In the genomic region with DNA sequence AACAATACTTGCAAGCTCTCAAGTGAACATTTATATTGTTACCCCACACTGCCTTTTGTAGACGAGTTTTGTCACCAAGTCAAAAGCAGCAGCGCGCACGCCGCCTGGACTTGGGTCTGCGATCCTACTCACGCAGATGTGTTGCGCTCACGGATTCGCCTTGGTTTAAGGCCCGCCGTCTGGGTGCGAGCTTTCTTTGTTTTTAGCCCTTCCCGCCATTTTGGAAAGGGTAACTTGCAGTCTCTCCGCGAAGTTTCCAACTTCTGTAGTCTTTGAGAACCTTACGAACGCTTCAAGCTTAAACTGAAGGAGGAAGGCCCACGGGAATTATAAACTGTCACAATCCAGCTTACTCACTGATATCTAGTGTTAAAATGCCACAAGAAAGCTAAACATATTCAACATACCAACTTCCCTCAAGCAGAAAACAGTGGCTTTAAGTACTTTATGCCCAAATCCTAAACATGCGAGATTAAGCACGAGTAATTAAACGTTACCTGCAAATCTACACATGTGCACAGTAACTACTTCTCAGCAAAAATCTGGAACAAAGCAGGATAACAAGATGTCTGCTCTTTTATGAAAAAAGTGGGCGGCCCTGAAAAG, we compare ENCODE assay signal across 8 cellular contexts.
DNase-seq lines count a peak whose midpoint lies in the region; ATAC-seq and TF ChIP-seq lines count a peak whose summit lies in the region.

No MANE protein-coding gene starts in this region.

- WGBS in mammary epithelial cell (ENCODE audit: low coverage, missing lambda C conversion rate) = under 1% methylated on average over 22 of the region's 23 CpGs

- no peaks in the 10 kb centered on the region for H3K9me3 ChIP-seq in CD4-positive, alpha-beta memory T cell (ENCODE audit: control insufficient read depth in 1 of 2, low read length in 2 of 2)
- peaks cover 7% of the 10 kb centered on the region for H3K9me3 ChIP-seq in mammary epithelial cell (replicated peaks; ENCODE audit: insufficient read depth, low read length)

- CTCF ChIA-PET in CD4-positive, alpha-beta memory T cell (lab: Charles Lee; ENCODE audit: partially characterized antibody) = interaction anchor here (1.2 to 3.5 kb wide), 12 partner anchors 11 to 311 kb away, joined by 3 to 39 read pairs (median 8); a partner anchor contains a TSS
- CTCF ChIA-PET in mammary epithelial cell (lab: Charles Lee; ENCODE audit: low non-redundant PET) = interaction anchor here (0.5 kb wide), 1 partner anchor 267 kb away, joined by 3 read pairs; a partner anchor contains a TSS

- peak overlapping the region; percentile 51 to 75 for H3K4me3 ChIP-seq in CD4-positive, alpha-beta memory T cell (ENCODE audit: low read length in 2 of 2)
- H3K4me3 ChIP-seq in Jurkat, Clone E6-1 (ENCODE audit: low read length) = peak overlapping the region; percentile 83
- peak overlapping the region; percentile 54 to 89 (median 63) for H3K4me3 ChIP-seq in mammary epithelial cell (replicated peaks in 1 of 3; ENCODE audit: insufficient read depth in 1 of 3, low read depth in 2 of 3, low read length in 3 of 3)

- peaks cover 0 to 19% (median 5%) of the 10 kb centered on the region in 8 donors for H3K9me3 Mint-ChIP-seq in CD4-positive, alpha-beta memory T cell

- intact Hi-C loops in CD4-positive, alpha-beta memory T cell (cut with micrococcal nuclease) = loop anchor here (1.0 to 10.0 kb wide), 14 partner anchors 12 to 1550 kb away; a partner anchor contains a TSS
- intact Hi-C loops in mammary epithelial cell (cut with micrococcal nuclease) = loop anchor here (1.0 to 10.0 kb wide), 8 partner anchors 12 to 860 kb away; a partner anchor contains a TSS

- no peaks in the 10 kb centered on the region for H3K27me3 ChIP-seq in CD4-positive, alpha-beta memory T cell (ENCODE audit: insufficient read depth, low read length)
- H3K27me3 ChIP-seq in mammary epithelial cell (ENCODE audit: insufficient read depth, low read length) = no peaks in the 10 kb centered on the region

- DNase-seq in CD4-positive, alpha-beta memory T cell = peak; percentile 53 to 75 (median 56)
- peak; percentile 34 for DNase-seq in Jurkat, Clone E6-1 (ENCODE audit: low read depth, low spot score)
- DNase-seq in T-helper 2 cell = peak in 3 of 5 experiments; percentile 32 to 86 (median 50)
- peak; percentile 48 for DNase-seq in mammary epithelial cell
- DNase-seq in kidney glomerular epithelial cell (lab: John Stamatoyannopoulos, UW) = peak; percentile 32
- peak; percentile 70 for DNase-seq in stimulated activated CD4-positive, alpha-beta T cell treated with anti-CD3 and anti-CD28 coated beads, Interleukin-15, amount 100 ng/mL, for 24 hours
- no peak for DNase-seq in omental fat pad (ENCODE audit: low spot score)

- H3K79me2 ChIP-seq in mammary epithelial cell (ENCODE audit: insufficient read depth, low read length) = no peaks in the 10 kb centered on the region

- peaks cover 13% of the 10 kb centered on the region for H3K4me1 ChIP-seq in CD4-positive, alpha-beta memory T cell (ENCODE audit: insufficient read depth, low read length)
- H3K4me1 ChIP-seq in mammary epithelial cell (ENCODE audit: insufficient read depth, low read length) = no peaks in the 10 kb centered on the region

- H3K4me2 ChIP-seq in mammary epithelial cell (ENCODE audit: insufficient read depth, low read depth, low read length) = peak overlapping the region; percentile 90

- H3K27ac ChIP-seq in CD4-positive, alpha-beta memory T cell (ENCODE audit: low read depth, low read length) = peak overlapping the region; percentile 81
- peak overlapping the region; percentile 100 for H3K27ac ChIP-seq in mammary epithelial cell (ENCODE audit: insufficient read depth, low read depth, low read length)

- H3K27ac Mint-ChIP-seq in CD4-positive, alpha-beta memory T cell = peak overlapping the region; percentile 95 to 99 (median 99)

- H3K4me3 Mint-ChIP-seq in CD4-positive, alpha-beta memory T cell = peak overlapping the region; percentile 83 to 95 (median 91)

- dilution Hi-C loops in mammary epithelial cell (cut with HindIII; ENCODE audit: low sequenced_read_pairs) = loop anchor here (5.0 kb wide), 1 partner anchor 87 kb away; a partner anchor contains a TSS

- no TSS peak for BruUV-seq in mammary epithelial cell (replicated peaks; lab: Mats Ljungman, UMichigan)

- POLR2A ChIA-PET in CD4-positive, alpha-beta memory T cell (lab: Charles Lee; ENCODE audit: partially characterized antibody) = interaction anchor here (0.6 to 6.6 kb wide), 66 partner anchors 11 to 1609 kb away, joined by 3 to 497 read pairs (median 10); a partner anchor contains a TSS

- peaks cover 0 to 18% of the 10 kb centered on the region in 2 donors for H3K36me3 Mint-ChIP-seq in CD4-positive, alpha-beta memory T cell

- peak overlapping the region; percentile 94 for H3K9ac ChIP-seq in mammary epithelial cell (ENCODE audit: insufficient read depth, low read length)

- in situ Hi-C loops in mammary epithelial cell (cut with MboI; ENCODE audit: low sequenced_read_pairs in 2 of 2) = no loop called here

- no peak for TF ChIP-seq CTCF in mammary epithelial cell (conservative IDR thresholded peaks at IDR 0.05 in 1 of 2, IDR thresholded peaks at IDR 0.05 in 1 of 2; ENCODE audit: extremely low read depth in 1 of 2, insufficient read depth in 1 of 2, low read depth in 1 of 2, low read length in 2 of 2)
- no peak for TF ChIP-seq CTCF in omental fat pad (IDR thresholded peaks at IDR 0.05)

- H3K4me1 Mint-ChIP-seq in CD4-positive, alpha-beta memory T cell = peaks cover 8 to 34% (median 19%) of the 10 kb centered on the region in 4 donors

- no peaks in the 10 kb centered on the region for H4K20me1 ChIP-seq in mammary epithelial cell (ENCODE audit: insufficient read depth, low read length)

- no peak for ATAC-seq in HG02610 (IDR thresholded peaks at IDR 0.05; ENCODE audit: unreplicated experiment)
- ATAC-seq in omental fat pad (ENCODE audit: low FRiP score) = no peak

- H2AFZ ChIP-seq in mammary epithelial cell (ENCODE audit: low read depth, low read length) = peak overlapping the region; percentile 74

- peaks cover 2 to 9% of the 10 kb centered on the region in 2 donors for H3K27me3 Mint-ChIP-seq in CD4-positive, alpha-beta memory T cell

- H3K36me3 ChIP-seq in CD4-positive, alpha-beta memory T cell (ENCODE audit: insufficient read depth, low read length) = no peaks in the 10 kb centered on the region
- no peaks in the 10 kb centered on the region for H3K36me3 ChIP-seq in mammary epithelial cell (ENCODE audit: insufficient read depth, low read length)
